1 cellular context compared by ENCODE assay signal in genomic region chr19:57637379-57637778, GRCh38.
A peak's percentile ranks its signal among the peaks of the same experiment; 100 is the strongest.
TF ChIP-seq lines count a peak whose summit lies in the region.

No MANE protein-coding gene starts in this region.

TF ChIP-seq in GM12878, 131 proteins besides CTCF, POLR2A, EP300 and RAD21:
- no peak for TF ChIP-seq NBN (IDR thresholded peaks at IDR 0.05)
- TF ChIP-seq MEF2A (IDR thresholded peaks at IDR 0.05; ENCODE audit: insufficient read depth, low read depth, low read length), result no peak
- TF ChIP-seq IKZF2 (IDR thresholded peaks at IDR 0.05), result no peak
- 0 out of 2 replicates have a peak, but pooled peaks have one; percentile 47 for TF ChIP-seq CBX5 (IDR thresholded peaks at IDR 0.05; ENCODE audit: low read depth)
- TF ChIP-seq, protein P1, sequence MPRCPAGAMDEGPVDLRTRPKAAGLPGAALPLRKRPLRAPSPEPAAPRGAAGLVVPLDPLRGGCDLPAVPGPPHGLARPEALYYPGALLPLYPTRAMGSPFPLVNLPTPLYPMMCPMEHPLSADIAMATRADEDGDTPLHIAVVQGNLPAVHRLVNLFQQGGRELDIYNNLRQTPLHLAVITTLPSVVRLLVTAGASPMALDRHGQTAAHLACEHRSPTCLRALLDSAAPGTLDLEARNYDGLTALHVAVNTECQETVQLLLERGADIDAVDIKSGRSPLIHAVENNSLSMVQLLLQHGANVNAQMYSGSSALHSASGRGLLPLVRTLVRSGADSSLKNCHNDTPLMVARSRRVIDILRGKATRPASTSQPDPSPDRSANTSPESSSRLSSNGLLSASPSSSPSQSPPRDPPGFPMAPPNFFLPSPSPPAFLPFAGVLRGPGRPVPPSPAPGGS (IDR thresholded peaks at IDR 0.05; ENCODE audit: borderline replicate concordance, insufficient read depth, low read depth, low read length, poor library complexity, severe bottlenecking), result no peak
- TF ChIP-seq ZNF274 (IDR thresholded peaks at IDR 0.05; ENCODE audit: insufficient read depth, insufficient read length), result no peak
- no peak for TF ChIP-seq HDGF (IDR thresholded peaks at IDR 0.05)
- no peak for TF ChIP-seq RAD51 (IDR thresholded peaks at IDR 0.05)
